Comparison of ENCODE assay signal across 1 cellular context in the genomic region with DNA sequence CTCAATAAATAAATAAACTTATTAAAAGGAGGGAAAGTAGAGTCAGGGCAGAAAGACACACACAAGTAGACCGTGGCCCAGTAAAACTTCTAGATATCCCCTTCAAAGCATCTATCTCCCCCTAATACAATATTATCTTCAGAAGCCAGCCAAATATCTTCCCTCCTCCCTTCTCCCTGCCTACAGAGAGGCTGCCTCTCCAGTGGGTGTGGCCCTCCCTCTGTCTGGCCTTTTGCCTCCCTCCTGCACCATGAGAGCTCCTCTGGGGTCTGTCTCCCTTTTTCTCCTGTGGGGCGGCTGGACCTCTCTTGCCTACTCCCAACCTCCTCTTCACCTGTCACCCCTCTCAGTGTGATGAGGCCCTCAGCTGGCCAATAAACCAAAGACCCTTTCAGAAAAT.
TF ChIP-seq lines count a peak whose summit lies in the region.

No MANE protein-coding gene starts in this region.

TF ChIP-seq in HepG2, 621 proteins besides CTCF, POLR2A, EP300 and RAD21 (continued from another document):
- no peak for TF ChIP-seq THAP9 (CRISPR knock-in tag; IDR thresholded peaks at IDR 0.05; ENCODE audit: borderline replicate concordance)
- TF ChIP-seq, protein P1, sequence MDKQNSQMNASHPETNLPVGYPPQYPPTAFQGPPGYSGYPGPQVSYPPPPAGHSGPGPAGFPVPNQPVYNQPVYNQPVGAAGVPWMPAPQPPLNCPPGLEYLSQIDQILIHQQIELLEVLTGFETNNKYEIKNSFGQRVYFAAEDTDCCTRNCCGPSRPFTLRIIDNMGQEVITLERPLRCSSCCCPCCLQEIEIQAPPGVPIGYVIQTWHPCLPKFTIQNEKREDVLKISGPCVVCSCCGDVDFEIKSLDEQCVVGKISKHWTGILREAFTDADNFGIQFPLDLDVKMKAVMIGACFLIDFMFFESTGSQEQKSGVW (CRISPR knock-in tag; IDR thresholded peaks at IDR 0.05; ENCODE audit: borderline replicate concordance) = no peak
